Comparison of ENCODE assay signal across 15 cellular contexts in the genomic region with DNA sequence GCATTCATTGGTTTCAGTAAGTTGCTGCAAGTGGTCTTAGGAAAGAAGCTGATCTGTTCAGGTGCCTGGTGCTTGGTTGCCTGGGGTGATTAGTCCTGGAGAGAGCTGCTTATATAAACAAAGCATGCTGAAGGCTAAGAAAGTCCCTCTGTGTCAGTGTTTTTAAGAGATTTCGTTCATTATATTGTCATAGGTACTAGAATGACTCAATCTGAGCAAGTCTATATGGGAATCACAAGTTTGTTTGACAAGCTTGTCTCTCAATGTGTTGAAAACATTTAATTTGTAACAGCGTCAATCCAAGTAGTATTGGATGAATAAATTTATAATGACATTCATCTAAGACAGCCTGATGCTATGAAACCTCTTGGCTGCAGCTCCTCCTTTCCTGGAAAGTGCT.
DNase-seq lines count a peak whose midpoint lies in the region; ATAC-seq, FAIRE-seq and TF ChIP-seq lines count a peak whose summit lies in the region.
"Had no signal": no experiment of that assay in that cellular context is flagged by ENCODE, and none has a peak within 500 bp of the region (broad histone marks: within the 10 kb centered on the region; RNA-seq: fewer than 3 reads in every experiment).

No MANE protein-coding gene starts in this region.

- H3K36me3 Mint-ChIP-seq in brain, result peaks cover 15% of the 10 kb centered on the region
- H3K36me3 Mint-ChIP-seq: activated naive CD4-positive, alpha-beta T cell treated with anti-CD3 and anti-CD28 coated beads, Interleukin-2, amount 50 U/mL, for 24 hours had no signal

- H3K9me3 ChIP-seq in hepatocyte (ENCODE audit: low read depth), result no peaks in the 10 kb centered on the region
- H3K9me3 ChIP-seq: vagina had no signal

- WGBS in hepatocyte (ENCODE audit: low lambda C conversion rate, missing lambda C conversion rate), result 48% methylated on average over 2 of the region's 2 CpGs

- peak overlapping the region in 1 of 5 experiments; percentile 49 for H3K4me3 Mint-ChIP-seq in brain
- H3K4me3 Mint-ChIP-seq: activated naive CD4-positive, alpha-beta T cell treated with anti-CD3 and anti-CD28 coated beads, Interleukin-2, amount 50 U/mL, for 24 hours; central memory CD8-positive, alpha-beta T cell; stimulated activated naive CD8-positive, alpha-beta T cell treated with anti-CD3 and anti-CD28 coated beads, Interleukin-15, amount 100 ng/mL, for 72 hours had no signal

- H2AFZ ChIP-seq in hepatocyte, result no peak overlapping the region

- H3K27me3 Mint-ChIP-seq in brain, result no peaks in the 10 kb centered on the region
- H3K27me3 Mint-ChIP-seq: activated naive CD4-positive, alpha-beta T cell treated with anti-CD3 and anti-CD28 coated beads, Interleukin-2, amount 50 U/mL, for 24 hours; central memory CD8-positive, alpha-beta T cell; stimulated activated naive CD8-positive, alpha-beta T cell treated with anti-CD3 and anti-CD28 coated beads, Interleukin-15, amount 100 ng/mL, for 72 hours had no signal

- H3K36me3 ChIP-seq in hepatocyte (replicated peaks; ENCODE audit: insufficient read depth, low read depth), result no peaks in the 10 kb centered on the region
- H3K36me3 ChIP-seq: vagina had no signal

- no peak for TF ChIP-seq POLR2A in H54 (IDR thresholded peaks at IDR 0.05; ENCODE audit: low read depth, low read length)

- peaks cover 9% of the 10 kb centered on the region for H3K4me1 ChIP-seq in hepatocyte (ENCODE audit: insufficient read depth)
- H3K4me1 ChIP-seq: vagina had no signal

- no peaks in the 10 kb centered on the region for H3K9me2 ChIP-seq in hepatocyte (replicated peaks; ENCODE audit: insufficient read depth)

- no peaks in the 10 kb centered on the region for H3K27me3 ChIP-seq in hepatocyte
- H3K27me3 ChIP-seq: vagina had no signal

- H4K20me1 ChIP-seq in hepatocyte (ENCODE audit: insufficient read depth, poor library complexity, severe bottlenecking), result no peaks in the 10 kb centered on the region

- H3K4me3 ChIP-seq in hepatocyte, result no peak overlapping the region
- H3K4me3 ChIP-seq: vagina had no signal

- no peaks in the 10 kb centered on the region for H3K79me2 ChIP-seq in hepatocyte

- TF ChIP-seq CTCF in brain (conservative IDR thresholded peaks at IDR 0.05), result no peak
- no peak for TF ChIP-seq CTCF in hepatocyte (IDR thresholded peaks at IDR 0.05; ENCODE audit: poor library complexity)

- DNase-seq in renal cortical epithelial cell (ENCODE audit: low read depth) (peak; percentile 72), hepatocyte (ENCODE audit: low spot score) (no peak), epidermal melanocyte (ENCODE audit: insufficient read length, low spot score) (no peak), H54 (ENCODE audit: insufficient read length, low spot score) (no peak)
- DNase-seq: activated CD4-positive, alpha-beta T cell treated with anti-CD3 and anti-CD28 coated beads for 48 hours; DMS153; KG1; NCI-H446; stimulated activated naive CD8-positive, alpha-beta T cell treated with anti-CD3 and anti-CD28 coated beads, Interleukin-15, amount 100 ng/mL, for 72 hours had no signal

- peak overlapping the region in 4 of 5 experiments; percentile 29 to 84 (median 62) for H3K27ac Mint-ChIP-seq in brain
- H3K27ac Mint-ChIP-seq: activated naive CD4-positive, alpha-beta T cell treated with anti-CD3 and anti-CD28 coated beads, Interleukin-2, amount 50 U/mL, for 24 hours; stimulated activated naive CD8-positive, alpha-beta T cell treated with anti-CD3 and anti-CD28 coated beads, Interleukin-15, amount 100 ng/mL, for 72 hours had no signal

- ATAC-seq in GM19463 (IDR thresholded peaks at IDR 0.05; ENCODE audit: unreplicated experiment) (peak; percentile 74), HG03342 (IDR thresholded peaks at IDR 0.05; ENCODE audit: unreplicated experiment) (peak; percentile 52)
- ATAC-seq: stimulated activated naive CD8-positive, alpha-beta T cell treated with anti-CD3 and anti-CD28 coated beads, Interleukin-15, amount 100 ng/mL, for 72 hours had no signal

- no peaks in the 10 kb centered on the region for H3K9me3 Mint-ChIP-seq in brain
- H3K9me3 Mint-ChIP-seq: activated naive CD4-positive, alpha-beta T cell treated with anti-CD3 and anti-CD28 coated beads, Interleukin-2, amount 50 U/mL, for 24 hours; central memory CD8-positive, alpha-beta T cell; stimulated activated naive CD8-positive, alpha-beta T cell treated with anti-CD3 and anti-CD28 coated beads, Interleukin-15, amount 100 ng/mL, for 72 hours had no signal

- no peak overlapping the region for H3K4me2 ChIP-seq in hepatocyte

- peaks cover 14% of the 10 kb centered on the region for H3K4me1 Mint-ChIP-seq in brain
- H3K4me1 Mint-ChIP-seq: activated naive CD4-positive, alpha-beta T cell treated with anti-CD3 and anti-CD28 coated beads, Interleukin-2, amount 50 U/mL, for 24 hours; central memory CD8-positive, alpha-beta T cell; stimulated activated naive CD8-positive, alpha-beta T cell treated with anti-CD3 and anti-CD28 coated beads, Interleukin-15, amount 100 ng/mL, for 72 hours had no signal

- no peak for FAIRE-seq in H54 (lab: Jason Lieb, UNC)

- no peak overlapping the region for H3K27ac ChIP-seq in hepatocyte
- H3K27ac ChIP-seq: vagina had no signal
